ENCODE assay signal across 8 cellular contexts in genomic region chr2:190408538-190409271, GRCh38. TPM values are rescaled to one million over a fixed set of nuclear protein-coding genes. Genes with fewer than 3 reads are reported as not detected.
DNase-seq lines count a peak whose midpoint lies in the region; ATAC-seq and TF ChIP-seq lines count a peak whose summit lies in the region.

No MANE protein-coding gene starts in this region.

- ATAC-seq in GM21528 (IDR thresholded peaks at IDR 0.05; ENCODE audit: low FRiP score, unreplicated experiment) (peak; percentile 63), IMR-90 (ENCODE audit: low read depth) (peak; percentile 74), aorta (ENCODE audit: low FRiP score) (peak; percentile 77)

- dilution Hi-C loops in IMR-90 (cut with HindIII; ENCODE audit: low sequenced_read_pairs, unreplicated experiment), result no loop called here

- TF ChIP-seq RAD21 in IMR-90 (IDR thresholded peaks at IDR 0.05; ENCODE audit: low read length), result no peak
- TF ChIP-seq RAD21 in SK-N-SH (IDR thresholded peaks at IDR 0.05; ENCODE audit: low read length), result peak; percentile 5; the same call in 1 of the 2 replicates

- peak overlapping the region; percentile 95 for H2AFZ ChIP-seq in IMR-90 (replicated peaks; ENCODE audit: low read length, poor library complexity)
- peak overlapping the region; percentile 78; the same call in 1 of the 2 replicates for H2AFZ ChIP-seq in SK-N-SH (ENCODE audit: low read depth)

- H3K4ac ChIP-seq in IMR-90 (ENCODE audit: low read depth, low read length), result peak overlapping the region; percentile 35; the same call in 1 of the 2 replicates

- peak overlapping the region; percentile 94 for H4K5ac ChIP-seq in IMR-90 (ENCODE audit: low read depth, low read length)

- no peaks in the 10 kb centered on the region for H3K9me3 ChIP-seq in IMR-90 (ENCODE audit: control insufficient read depth, insufficient read depth, low read length)
- no peaks in the 10 kb centered on the region for H3K9me3 ChIP-seq in SK-N-SH
- H3K9me3 ChIP-seq in aorta (ENCODE audit: control insufficient read depth, low read length), result no peaks in the 10 kb centered on the region

- peak overlapping the region; percentile 39; the same call in 1 of the 2 replicates for H3K56ac ChIP-seq in IMR-90 (ENCODE audit: extremely low read depth, insufficient read depth, low read length)

- POLR2A ChIA-PET in IMR-90 (lab: Charles Lee; ENCODE audit: unreplicated experiment) (no interaction called here), SK-N-SH (lab: Yijun Ruan, JAX) (no interaction called here)

- H3K36me3 ChIP-seq in IMR-90 (ENCODE audit: control insufficient read depth, insufficient read depth, low read length), result no peaks in the 10 kb centered on the region
- no peaks in the 10 kb centered on the region for H3K36me3 ChIP-seq in SK-N-SH (replicated peaks in 1 of 2; ENCODE audit: control insufficient read depth in 1 of 2, insufficient read depth in 2 of 2, low read length in 1 of 2)
- H3K36me3 ChIP-seq in aorta (ENCODE audit: control insufficient read depth in 1 of 2, insufficient read depth in 2 of 2, low read length in 1 of 2), result no peaks in the 10 kb centered on the region

- H3K23ac ChIP-seq in IMR-90 (ENCODE audit: low read depth, low read length), result peak overlapping the region; percentile 87; the same call in 1 of the 2 replicates

- TF ChIP-seq CTCF in IMR-90 (conservative IDR thresholded peaks at IDR 0.05; ENCODE audit: low read depth, low read length), result no peak
- TF ChIP-seq CTCF in SK-N-SH (IDR thresholded peaks at IDR 0.05), result no peak

- peak overlapping the region; percentile 99 for H3K4me3 ChIP-seq in IMR-90 (ENCODE audit: insufficient read depth, low read depth, low read length)
- peak overlapping the region; percentile 58 to 74 for H3K4me3 ChIP-seq in SK-N-SH (ENCODE audit: low read depth in 2 of 2, low read length in 1 of 2)
- peak overlapping the region; percentile 74 to 93 for H3K4me3 ChIP-seq in aorta (ENCODE audit: low read length in 2 of 2)

- no peak overlapping the region for H2BK15ac ChIP-seq in IMR-90 (ENCODE audit: low read depth, low read length)

- H3F3A ChIP-seq in SK-N-SH (replicated peaks; ENCODE audit: insufficient read depth), result peaks cover 4% of the 10 kb centered on the region

- no CpG with 5 or more reads among the region's 54 CpGs for WGBS in IMR-90 (ENCODE audit: extremely low coverage in 2 of 2, insufficient read length in 1 of 2), 2 experiments
- 4% methylated on average over 11 of the region's 54 CpGs for WGBS in SK-N-SH (ENCODE audit: low lambda C conversion rate)
- 1 to 2% (median 2%) methylated on average over 48 to 54 of the region's 54 CpGs for WGBS in adipose tissue, 3 donors
- 2% methylated on average over 40 to 54 of the region's 54 CpGs for WGBS in aorta, 2 donors

- no peak overlapping the region for H3K14ac ChIP-seq in IMR-90 (replicated peaks; ENCODE audit: low read depth, low read length)

- no peaks in the 10 kb centered on the region for H4K20me1 ChIP-seq in IMR-90 (ENCODE audit: insufficient read depth, low read length)
- no peaks in the 10 kb centered on the region for H4K20me1 ChIP-seq in SK-N-SH (ENCODE audit: insufficient read depth)

- peaks cover 2% of the 10 kb centered on the region; the same call in 1 of the 2 replicates for H3K4me1 ChIP-seq in IMR-90 (ENCODE audit: control insufficient read depth, insufficient read depth, low read length)
- peaks cover 0 to 17% of the 10 kb centered on the region in 2 experiments; a peak in 2 of 4 replicates for H3K4me1 ChIP-seq in SK-N-SH (ENCODE audit: control insufficient read depth in 1 of 2, insufficient read depth in 2 of 2, low read depth in 1 of 2, low read length in 1 of 2)
- no peaks in the 10 kb centered on the region for H3K4me1 ChIP-seq in aorta (ENCODE audit: control insufficient read depth in 1 of 2, insufficient read depth in 2 of 2, low read length in 2 of 2)

- CTCF ChIA-PET in IMR-90 (lab: Yijun Ruan, JAX), result no interaction called here
- CTCF ChIA-PET in SK-N-SH (lab: Yijun Ruan, JAX), result interaction anchor here (0.9 to 2.1 kb wide), 5 partner anchors 17 to 98 kb away, joined by 3 to 5 read pairs (median 4); no protein-coding TSS in a partner anchor

- H3K79me1 ChIP-seq in IMR-90 (ENCODE audit: low read depth in 1 of 2, low read length in 2 of 2), result no peaks in the 10 kb centered on the region

- no peak overlapping the region; the same call in 1 of the 2 replicates for H4K91ac ChIP-seq in IMR-90 (ENCODE audit: insufficient read depth, low read depth, low read length)

- DNase-seq in Daoy (ENCODE audit: low read depth), result peak; percentile 67
- DNase-seq in IMR-90, result no peak
- peak; percentile 83 for DNase-seq in SK-N-SH
- DNase-seq in hepatic stellate cell (ENCODE audit: low spot score), result peak; percentile 23
- DNase-seq in retina, result peak; percentile 81
- DNase-seq in aorta, result peak; percentile 65 to 86

- H2AK9ac ChIP-seq in IMR-90 (replicated peaks; ENCODE audit: low read depth, low read length, poor library complexity), result peak overlapping the region; percentile 87

- H3K4me2 ChIP-seq in IMR-90 (ENCODE audit: low read depth, low read length), result peak overlapping the region; percentile 100
- H3K4me2 ChIP-seq in SK-N-SH, result peak overlapping the region; percentile 88

- no peak overlapping the region for H2BK20ac ChIP-seq in IMR-90 (ENCODE audit: low read depth, low read length)

- no peaks in the 10 kb centered on the region for H3K9me1 ChIP-seq in IMR-90 (ENCODE audit: insufficient read depth, low read length)

- no peaks in the 10 kb centered on the region for H3K9me2 ChIP-seq in SK-N-SH

- H3K18ac ChIP-seq in IMR-90 (ENCODE audit: low read depth, low read length), result peak overlapping the region; percentile 94

- no peaks in the 10 kb centered on the region for H3K79me2 ChIP-seq in SK-N-SH (ENCODE audit: insufficient read depth)

- peak overlapping the region; percentile 95 for H3K9ac ChIP-seq in IMR-90 (ENCODE audit: low read depth, low read length)
- H3K9ac ChIP-seq in SK-N-SH, result peak overlapping the region; percentile 56

- H2BK120ac ChIP-seq in IMR-90 (ENCODE audit: low read depth, low read length), result peak overlapping the region; percentile 57; the same call in 1 of the 2 replicates

- H2AK5ac ChIP-seq in IMR-90 (ENCODE audit: low read depth, low read length), result no peak overlapping the region

- H3K27ac ChIP-seq in IMR-90 (ENCODE audit: insufficient read depth, low read length) (peak overlapping the region; percentile 34; the same call in 1 of the 2 replicates), SK-N-SH (ENCODE audit: low read depth in 2 of 2, low read length in 1 of 2) (peak overlapping the region in 1 of 2 experiments; percentile 77; a peak in 2 of 4 replicates), adipose tissue (ENCODE audit: low read depth, low read length) (peak overlapping the region; percentile 11), aorta (ENCODE audit: low read depth in 1 of 2, low read length in 2 of 2) (no peak overlapping the region)

- BruUV-seq in IMR-90 (replicated peaks; lab: Mats Ljungman, UMichigan), result no TSS peak

- H4K8ac ChIP-seq in IMR-90 (ENCODE audit: low read depth in 2 of 2, low read length in 2 of 2), result peak overlapping the region in 1 of 2 experiments; percentile 68; a peak in 2 of 4 replicates

- no peak overlapping the region for H2BK5ac ChIP-seq in IMR-90 (ENCODE audit: low read depth, low read length, poor library complexity, severe bottlenecking)

- in situ Hi-C loops in IMR-90 (cut with MboI; ENCODE audit: low sequenced_read_pairs), result no loop called here

- no peak for TF ChIP-seq EP300 in SK-N-SH (IDR thresholded peaks at IDR 0.05; ENCODE audit: borderline replicate concordance in 1 of 2, low read depth in 1 of 2, low read length in 1 of 2)

- intact Hi-C loops in IMR-90 (cut with micrococcal nuclease), result loop anchor here (5.0 kb wide), 2 partner anchors 59 to 89 kb away; no protein-coding TSS in a partner anchor
- intact Hi-C loops in aorta (cut with DNase I), result no loop called here

- H3K27me3 ChIP-seq in IMR-90 (ENCODE audit: control insufficient read depth, insufficient read depth, low read length) (peaks cover 13% of the 10 kb centered on the region; the same call in 1 of the 2 replicates), SK-N-SH (ENCODE audit: insufficient read depth) (no peaks in the 10 kb centered on the region), aorta (ENCODE audit: control insufficient read depth in 1 of 2, insufficient read depth in 2 of 2, low read length in 1 of 2) (no peaks in the 10 kb centered on the region)

- TF ChIP-seq POLR2A in IMR-90 (IDR thresholded peaks at IDR 0.05; ENCODE audit: low read depth, low read length), result no peak

TF ChIP-seq in IMR-90, 13 proteins besides CTCF, POLR2A, EP300 and RAD21 (continues in another document):
- no peak for TF ChIP-seq NFE2L2 (IDR thresholded peaks at IDR 0.05; ENCODE audit: low read depth, low read length)
- TF ChIP-seq RFX5 (IDR thresholded peaks at IDR 0.05; ENCODE audit: low read depth, low read length), result no peak
- no peak for TF ChIP-seq FOS (IDR thresholded peaks at IDR 0.05; ENCODE audit: low read depth, low read length)
- TF ChIP-seq MAZ (IDR thresholded peaks at IDR 0.05; ENCODE audit: borderline replicate concordance, low read depth, low read length), result no peak; the same call in 1 of the 2 replicates

TF ChIP-seq in SK-N-SH, 30 proteins besides CTCF, POLR2A, EP300 and RAD21:
- TF ChIP-seq, protein P1, sequence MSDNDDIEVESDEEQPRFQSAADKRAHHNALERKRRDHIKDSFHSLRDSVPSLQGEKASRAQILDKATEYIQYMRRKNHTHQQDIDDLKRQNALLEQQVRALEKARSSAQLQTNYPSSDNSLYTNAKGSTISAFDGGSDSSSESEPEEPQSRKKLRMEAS (IDR thresholded peaks at IDR 0.05; ENCODE audit: low read depth), result 0 out of 2 replicates have a peak, but pooled peaks have one; percentile 43
- peak; percentile 79; the same call in 1 of the 2 replicates for TF ChIP-seq MXI1 (IDR thresholded peaks at IDR 0.05; ENCODE audit: low read depth, low read length)
- TF ChIP-seq ELF1 (IDR thresholded peaks at IDR 0.05), result peak; percentile 81
- no peak for TF ChIP-seq MEF2A (IDR thresholded peaks at IDR 0.05; ENCODE audit: borderline replicate concordance, low read depth)
TF ChIP-seq in SK-N-SH: peak in this region for 3.

RNA-seq across cellular contexts. Expression of gene MFSD6, which starts 0.6 kb away (rescaled TPM):
- 20.9 TPM in 2 replicates for total RNA-seq in Daoy (2014; rRNA removed; shearing (Covaris generic))
- 7.7 and 8.1 TPM in 2 replicates for total RNA-seq in IMR-90 (2012; rRNA removed)
- 4.0 and 4.2 TPM in 2 replicates for polyA plus RNA-seq in IMR-90 (2012; rRNA removed)
- 2.7 and 4.8 TPM in 2 replicates for polyA plus RNA-seq in IMR-90 (2012; cell fraction: cytosol; rRNA removed)
- polyA plus RNA-seq in IMR-90 (2012; cell fraction: nucleus; rRNA removed; ENCODE audit: low replicate concordance), result 1.6 and 5.3 TPM in 2 replicates
- polyA plus RNA-seq in SK-N-SH (2012; rRNA removed), result 15.1 and 15.9 TPM in 2 replicates
- polyA plus RNA-seq in SK-N-SH (2012; cell fraction: cytosol; rRNA removed), result 15.1 and 17.9 TPM in 2 replicates
- 6.9 and 11.8 TPM in 2 replicates for polyA plus RNA-seq in SK-N-SH (2012; cell fraction: nucleus; rRNA removed)
- polyA plus RNA-seq in adipose tissue, result 10 to 100 TPM in 1 of 3 donors, 1 to 10 TPM in 2; 6.2 to 10.4 (median 7.1) TPM
- 10 to 100 TPM; 20.4 to 21.5 TPM for total RNA-seq in aorta
- polyA plus RNA-seq in aorta, result 10 to 100 TPM; 10.1 to 13.3 TPM

Comparison
In these comparisons a context has a peak if more than half of its experiments do, and no peak if none do; other contexts are left out.
1. H3K27ac ChIP-seq: peak in IMR-90 (single experiment) and adipose tissue (single experiment); none in aorta (0 of 2).
2. Peak in every context shown above with its lines, with median percentiles within 50 percentile points of each other: ATAC-seq and H3K4me3 ChIP-seq.